ENCODE assay signal across 9 cellular contexts in genomic region chr1:28359592-28360239, GRCh38. TPM values are rescaled to one million over a fixed set of nuclear protein-coding genes. Genes with fewer than 3 reads are reported as not detected.
A peak's percentile ranks its signal among the peaks of the same experiment; 100 is the strongest.
DNase-seq lines count a peak whose midpoint lies in the region; ATAC-seq and TF ChIP-seq lines count a peak whose summit lies in the region.
"Had no signal": no experiment of that assay in that cellular context is flagged by ENCODE, and none has a peak within 500 bp of the region (broad histone marks: within the 10 kb centered on the region; RNA-seq: fewer than 3 reads in every experiment).

No MANE protein-coding gene starts in this region.

- H3K9me3 ChIP-seq in WERI-Rb-1 (ENCODE audit: severe bottlenecking) (no peaks in the 10 kb centered on the region), breast epithelium (no peaks in the 10 kb centered on the region)
- H3K9me3 ChIP-seq: BLaER1 had no signal

- H3K4me1 ChIP-seq in breast epithelium = no peaks in the 10 kb centered on the region

- no peaks in the 10 kb centered on the region for H3K36me3 ChIP-seq in WERI-Rb-1
- H3K36me3 ChIP-seq in breast epithelium = no peaks in the 10 kb centered on the region
- H3K36me3 ChIP-seq: BLaER1 had no signal

- H3K27me3 ChIP-seq in WERI-Rb-1 (ENCODE audit: insufficient read depth, low read depth, severe bottlenecking) (no peaks in the 10 kb centered on the region), breast epithelium (no peaks in the 10 kb centered on the region)
- H3K27me3 ChIP-seq: BLaER1 had no signal

- TF ChIP-seq CTCF in WERI-Rb-1 (IDR thresholded peaks at IDR 0.05; ENCODE audit: low read depth, low read length) (peak; percentile 54), breast epithelium (IDR thresholded peaks at IDR 0.05) (peak; percentile 36 to 61 (median 55))

- intact Hi-C loops in breast epithelium (cut with DNase I; ENCODE audit: low total_unique reads) = no loop called here

- no peak overlapping the region for H3K27ac ChIP-seq in WERI-Rb-1
- no peak overlapping the region for H3K27ac ChIP-seq in breast epithelium
- H3K27ac ChIP-seq: BLaER1 had no signal

- DNase-seq in NCI-H510A treated with DMSO at 0.1 percent for 48 hours (lab: John Stamatoyannopoulos, UW) (peak; percentile 87), NCI-H510A (lab: John Stamatoyannopoulos, UW) (no peak), NCI-H2171 treated with DMSO at 0.1 percent for 48 hours (lab: John Stamatoyannopoulos, UW) (peak; percentile 70), WERI-Rb-1 (peak; percentile 75), breast epithelium (ENCODE audit: low spot score in 2 of 2) (peak; percentile 54 to 66), kidney tubule cell (ENCODE audit: low spot score) (peak; percentile 71)
- peak; percentile 66 to 67 for DNase-seq in stimulated activated CD4-positive, alpha-beta T cell treated with anti-CD3 and anti-CD28 coated beads, Interleukin-4, amount 100 ng/mL, for 4 hours

- no peak for ATAC-seq in GM18867 (IDR thresholded peaks at IDR 0.05; ENCODE audit: unreplicated experiment)

- no peak for TF ChIP-seq POLR2A in breast epithelium (IDR thresholded peaks at IDR 0.05)

- H3K4me3 ChIP-seq in WERI-Rb-1 (ENCODE audit: low read depth, low read length) (no peak overlapping the region), breast epithelium (no peak overlapping the region)
- H3K4me3 ChIP-seq: BLaER1 had no signal

RNA-seq across cellular contexts. Expression of gene PHACTR4, which starts 9.8 kb away (rescaled TPM):
- total RNA-seq in breast epithelium = 10 to 100 TPM; 17.1 to 29.6 (median 25.9) TPM

RNA-seq across cellular contexts. Expression of gene MED18, which starts 30.9 kb away (rescaled TPM):
- total RNA-seq in breast epithelium = 10 to 100 TPM in 2 of 3 donors, 1 to 10 TPM in 1; 8.3 to 14.4 (median 12.6) TPM
